1 cellular context compared by ENCODE assay signal in genomic region chr10:21424511-21424910, GRCh38.
A peak's percentile ranks its signal among the peaks of the same experiment; 100 is the strongest.
TF ChIP-seq lines count a peak whose summit lies in the region.

No MANE protein-coding gene starts in this region.

TF ChIP-seq in SK-N-SH, 30 proteins besides CTCF, POLR2A, EP300 and RAD21 (continued from another document):
- TF ChIP-seq PBX3 (IDR thresholded peaks at IDR 0.05), result peak; percentile 92
- no peak for TF ChIP-seq RXRA (IDR thresholded peaks at IDR 0.05; ENCODE audit: borderline replicate concordance, low read depth)
- peak; percentile 70; the same call in 1 of the 2 replicates for TF ChIP-seq POLR2AphosphoS5 (IDR thresholded peaks at IDR 0.05; ENCODE audit: low read depth, low read length)
